In the genomic region with DNA sequence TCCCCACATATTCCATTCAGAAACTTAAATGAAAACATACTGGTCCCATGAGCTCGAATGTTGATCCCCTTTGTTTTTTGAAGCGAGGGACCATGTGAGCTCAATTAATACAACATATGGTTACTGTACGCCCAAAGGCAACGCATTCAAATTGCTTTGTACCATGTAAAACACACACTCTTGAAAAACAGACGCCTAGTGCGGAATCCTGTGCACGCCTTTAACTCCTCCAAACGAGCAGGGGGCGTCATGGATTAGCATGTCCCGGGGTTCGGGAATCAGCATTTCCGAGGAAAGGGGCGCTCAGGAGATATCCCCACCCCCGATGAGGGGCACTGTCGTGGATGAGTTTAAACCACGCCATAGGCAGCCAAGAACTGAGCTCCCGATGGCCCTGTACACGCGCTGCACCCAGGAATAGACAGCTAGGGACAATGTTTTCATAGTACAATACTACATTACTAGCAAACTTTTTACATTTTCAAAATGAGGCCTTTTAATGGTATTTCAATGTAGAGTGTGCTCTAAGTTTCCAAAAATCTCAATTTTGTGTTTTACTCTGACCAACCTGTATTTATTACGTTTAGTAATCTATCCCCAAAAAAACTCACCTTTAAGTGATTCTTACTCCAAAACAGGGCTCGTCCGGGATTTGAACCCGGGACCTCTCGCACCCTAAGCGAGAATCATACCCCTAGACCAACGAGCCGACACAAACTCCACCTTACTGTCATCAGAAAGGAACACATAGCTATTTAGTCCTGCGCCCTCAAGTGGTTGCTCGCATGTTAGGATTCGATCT, we compare ENCODE assay signal across 8 cellular contexts.
DNase-seq lines count a peak whose midpoint lies in the region; ATAC-seq and TF ChIP-seq lines count a peak whose summit lies in the region.

No MANE protein-coding gene starts in this region.

- H3K4me3 ChIP-seq in WI38 (ENCODE audit: low read depth, low read length), result peak overlapping the region; percentile 82

- ATAC-seq in GM18861 (IDR thresholded peaks at IDR 0.05; ENCODE audit: unreplicated experiment) (peak; percentile 48), HG03135 (IDR thresholded peaks at IDR 0.05; ENCODE audit: unreplicated experiment) (peak; percentile 50)

- peak; percentile 84 for TF ChIP-seq CTCF in WI38 (IDR thresholded peaks at IDR 0.05; ENCODE audit: low read depth, low read length)

- in situ Hi-C loops in ACHN (cut with HindIII; ENCODE audit: low pct_ligation_motif_present, low pct_unique_long_range_greater_than_20kb, low sequenced_read_pairs), result no loop called here

- DNase-seq in ACHN, result peak; percentile 91
- peak; percentile 91 for DNase-seq in NCI-H2171 treated with DMSO at 0.1 percent for 48 hours (lab: John Stamatoyannopoulos, UW)
- peak; percentile 84 for DNase-seq in central memory CD4-positive, alpha-beta T cell
- peak; percentile 93 for DNase-seq in islet precursor cell
- peak; percentile 81 to 97 (median 85) for DNase-seq in stimulated activated CD4-positive, alpha-beta T cell treated with anti-CD3 and anti-CD28 coated beads, Interleukin-12 subunit alpha, Interleukin-12 subunit beta, amount 100 ng/mL, for 48 hours (ENCODE audit: low read depth in 2 of 3, low spot score in 1 of 3)

Comparison
In these comparisons a context has a peak if more than half of its experiments do, and no peak if none do; other contexts are left out.
1. Peak in every context shown above with its lines: DNase-seq, ATAC-seq and H3K4me3 ChIP-seq.